ENCODE assay signal across 1 cellular context in genomic region chr5:140157032-140157781, GRCh38.
TF ChIP-seq lines count a peak whose summit lies in the region.

No MANE protein-coding gene starts in this region.

TF ChIP-seq in K562, 482 proteins besides CTCF, POLR2A, EP300 and RAD21 (continued from another document):
- TF ChIP-seq WHSC1 (IDR thresholded peaks at IDR 0.05; ENCODE audit: low read length) = no peak
- no peak for TF ChIP-seq DNMT1 (IDR thresholded peaks at IDR 0.05)
- 0 out of 2 replicates have a peak, but pooled peaks have one; percentile 9 for TF ChIP-seq NFIC (IDR thresholded peaks at IDR 0.05)
- TF ChIP-seq LCOR (CRISPR knock-in tag; IDR thresholded peaks at IDR 0.05) = 0 out of 2 replicates have a peak, but pooled peaks have one; percentile 39
